ENCODE assay signal across 8 cellular contexts in the genomic region with DNA sequence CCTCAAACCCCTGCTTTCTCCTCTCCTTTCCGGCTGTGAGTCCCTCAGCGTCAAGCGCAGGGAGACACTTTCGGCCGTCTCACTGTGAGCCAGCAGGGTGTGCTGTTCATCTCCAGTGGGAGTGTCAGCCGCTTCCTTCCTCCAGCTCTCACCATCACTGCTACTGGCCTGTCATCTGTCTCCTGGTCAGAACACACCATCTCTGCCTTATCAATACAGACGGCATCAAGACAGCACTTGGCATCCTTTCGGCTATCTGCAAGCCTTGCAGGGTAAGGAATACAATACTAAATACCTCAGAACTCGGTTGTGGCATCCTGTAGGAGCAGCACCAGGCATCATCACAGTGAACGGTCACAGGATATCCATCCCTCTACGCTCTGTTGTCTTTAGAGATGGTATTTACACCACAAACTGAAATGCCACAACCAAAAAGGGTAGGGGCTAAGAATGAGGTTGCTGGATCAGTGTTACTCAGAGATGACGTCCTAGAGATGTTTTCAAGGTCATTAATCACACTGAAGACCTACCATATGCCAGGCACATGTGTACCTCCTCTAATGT.
DNase-seq lines count a peak whose midpoint lies in the region; ATAC-seq and TF ChIP-seq lines count a peak whose summit lies in the region.

No MANE protein-coding gene starts in this region.

- no peak for ATAC-seq in HG03342 (IDR thresholded peaks at IDR 0.05; ENCODE audit: unreplicated experiment)
- no peak for ATAC-seq in HG02571 (IDR thresholded peaks at IDR 0.05; ENCODE audit: unreplicated experiment)
- ATAC-seq in GM19463 (IDR thresholded peaks at IDR 0.05; ENCODE audit: unreplicated experiment), result no peak

- in situ Hi-C loops in astrocyte of the spinal cord (cut with HindIII; ENCODE audit: low sequenced_read_pairs), result no loop called here

- DNase-seq in NCI-H345 (lab: John Stamatoyannopoulos, UW), result peak; percentile 37
- no peak for DNase-seq in NCI-H345 treated with DMSO at 0.1 percent for 48 hours (lab: John Stamatoyannopoulos, UW; ENCODE audit: unreplicated experiment)
- peak; percentile 73 for DNase-seq in NB4 (ENCODE audit: low read depth)
- peak; percentile 70 for DNase-seq in astrocyte of the spinal cord (ENCODE audit: low read depth, low spot score)
- DNase-seq in left kidney (ENCODE audit: low read depth, low spot score), result peak; percentile 71

- TF ChIP-seq CTCF in NB4 (IDR thresholded peaks at IDR 0.05; ENCODE audit: low read depth, low read length) (peak; percentile 82), astrocyte of the spinal cord (IDR thresholded peaks at IDR 0.05; ENCODE audit: low read depth, low read length) (peak; percentile 72)

- H3K4me3 ChIP-seq in NB4 (ENCODE audit: low read depth, low read length), result no peak overlapping the region
- H3K4me3 ChIP-seq in astrocyte of the spinal cord (ENCODE audit: low read depth, low read length), result no peak overlapping the region

- TF ChIP-seq POLR2A in NB4 (IDR thresholded peaks at IDR 0.05; ENCODE audit: extremely low read depth, insufficient read length), result no peak
